In the genomic region with DNA sequence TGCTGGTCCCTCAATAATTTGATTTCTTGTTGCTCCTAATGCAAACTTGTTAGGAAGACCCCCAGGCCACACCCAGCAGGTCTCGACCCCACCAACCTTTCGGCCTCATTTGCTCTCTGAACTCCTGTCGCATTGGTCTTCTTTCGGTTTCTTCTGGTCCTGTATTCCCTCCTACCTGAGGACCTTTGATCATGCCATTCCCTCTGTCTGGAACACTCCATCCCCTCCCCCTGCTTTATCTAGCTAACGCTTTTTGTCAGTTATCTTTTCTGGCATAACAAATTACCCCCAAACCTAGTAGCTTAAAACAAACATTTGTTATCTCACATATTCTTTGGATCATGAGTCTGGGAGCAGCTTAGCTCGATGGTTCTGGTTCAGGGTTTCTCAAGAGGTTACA, we compare ENCODE assay signal across 1 cellular context.
TF ChIP-seq lines count a peak whose summit lies in the region.

No MANE protein-coding gene starts in this region.

TF ChIP-seq in GM23338, 12 proteins besides CTCF, POLR2A, EP300 and RAD21 (continued from another document):
- TF ChIP-seq, protein P1, sequence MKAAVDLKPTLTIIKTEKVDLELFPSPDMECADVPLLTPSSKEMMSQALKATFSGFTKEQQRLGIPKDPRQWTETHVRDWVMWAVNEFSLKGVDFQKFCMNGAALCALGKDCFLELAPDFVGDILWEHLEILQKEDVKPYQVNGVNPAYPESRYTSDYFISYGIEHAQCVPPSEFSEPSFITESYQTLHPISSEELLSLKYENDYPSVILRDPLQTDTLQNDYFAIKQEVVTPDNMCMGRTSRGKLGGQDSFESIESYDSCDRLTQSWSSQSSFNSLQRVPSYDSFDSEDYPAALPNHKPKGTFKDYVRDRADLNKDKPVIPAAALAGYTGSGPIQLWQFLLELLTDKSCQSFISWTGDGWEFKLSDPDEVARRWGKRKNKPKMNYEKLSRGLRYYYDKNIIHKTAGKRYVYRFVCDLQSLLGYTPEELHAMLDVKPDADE (IDR thresholded peaks at IDR 0.05), result no peak
- TF ChIP-seq NANOG (IDR thresholded peaks at IDR 0.05; ENCODE audit: borderline replicate concordance), result no peak
- TF ChIP-seq ZNF331 (CRISPR knock-in tag; IDR thresholded peaks at IDR 0.05; ENCODE audit: low read depth), result no peak
- TF ChIP-seq, protein P2, sequence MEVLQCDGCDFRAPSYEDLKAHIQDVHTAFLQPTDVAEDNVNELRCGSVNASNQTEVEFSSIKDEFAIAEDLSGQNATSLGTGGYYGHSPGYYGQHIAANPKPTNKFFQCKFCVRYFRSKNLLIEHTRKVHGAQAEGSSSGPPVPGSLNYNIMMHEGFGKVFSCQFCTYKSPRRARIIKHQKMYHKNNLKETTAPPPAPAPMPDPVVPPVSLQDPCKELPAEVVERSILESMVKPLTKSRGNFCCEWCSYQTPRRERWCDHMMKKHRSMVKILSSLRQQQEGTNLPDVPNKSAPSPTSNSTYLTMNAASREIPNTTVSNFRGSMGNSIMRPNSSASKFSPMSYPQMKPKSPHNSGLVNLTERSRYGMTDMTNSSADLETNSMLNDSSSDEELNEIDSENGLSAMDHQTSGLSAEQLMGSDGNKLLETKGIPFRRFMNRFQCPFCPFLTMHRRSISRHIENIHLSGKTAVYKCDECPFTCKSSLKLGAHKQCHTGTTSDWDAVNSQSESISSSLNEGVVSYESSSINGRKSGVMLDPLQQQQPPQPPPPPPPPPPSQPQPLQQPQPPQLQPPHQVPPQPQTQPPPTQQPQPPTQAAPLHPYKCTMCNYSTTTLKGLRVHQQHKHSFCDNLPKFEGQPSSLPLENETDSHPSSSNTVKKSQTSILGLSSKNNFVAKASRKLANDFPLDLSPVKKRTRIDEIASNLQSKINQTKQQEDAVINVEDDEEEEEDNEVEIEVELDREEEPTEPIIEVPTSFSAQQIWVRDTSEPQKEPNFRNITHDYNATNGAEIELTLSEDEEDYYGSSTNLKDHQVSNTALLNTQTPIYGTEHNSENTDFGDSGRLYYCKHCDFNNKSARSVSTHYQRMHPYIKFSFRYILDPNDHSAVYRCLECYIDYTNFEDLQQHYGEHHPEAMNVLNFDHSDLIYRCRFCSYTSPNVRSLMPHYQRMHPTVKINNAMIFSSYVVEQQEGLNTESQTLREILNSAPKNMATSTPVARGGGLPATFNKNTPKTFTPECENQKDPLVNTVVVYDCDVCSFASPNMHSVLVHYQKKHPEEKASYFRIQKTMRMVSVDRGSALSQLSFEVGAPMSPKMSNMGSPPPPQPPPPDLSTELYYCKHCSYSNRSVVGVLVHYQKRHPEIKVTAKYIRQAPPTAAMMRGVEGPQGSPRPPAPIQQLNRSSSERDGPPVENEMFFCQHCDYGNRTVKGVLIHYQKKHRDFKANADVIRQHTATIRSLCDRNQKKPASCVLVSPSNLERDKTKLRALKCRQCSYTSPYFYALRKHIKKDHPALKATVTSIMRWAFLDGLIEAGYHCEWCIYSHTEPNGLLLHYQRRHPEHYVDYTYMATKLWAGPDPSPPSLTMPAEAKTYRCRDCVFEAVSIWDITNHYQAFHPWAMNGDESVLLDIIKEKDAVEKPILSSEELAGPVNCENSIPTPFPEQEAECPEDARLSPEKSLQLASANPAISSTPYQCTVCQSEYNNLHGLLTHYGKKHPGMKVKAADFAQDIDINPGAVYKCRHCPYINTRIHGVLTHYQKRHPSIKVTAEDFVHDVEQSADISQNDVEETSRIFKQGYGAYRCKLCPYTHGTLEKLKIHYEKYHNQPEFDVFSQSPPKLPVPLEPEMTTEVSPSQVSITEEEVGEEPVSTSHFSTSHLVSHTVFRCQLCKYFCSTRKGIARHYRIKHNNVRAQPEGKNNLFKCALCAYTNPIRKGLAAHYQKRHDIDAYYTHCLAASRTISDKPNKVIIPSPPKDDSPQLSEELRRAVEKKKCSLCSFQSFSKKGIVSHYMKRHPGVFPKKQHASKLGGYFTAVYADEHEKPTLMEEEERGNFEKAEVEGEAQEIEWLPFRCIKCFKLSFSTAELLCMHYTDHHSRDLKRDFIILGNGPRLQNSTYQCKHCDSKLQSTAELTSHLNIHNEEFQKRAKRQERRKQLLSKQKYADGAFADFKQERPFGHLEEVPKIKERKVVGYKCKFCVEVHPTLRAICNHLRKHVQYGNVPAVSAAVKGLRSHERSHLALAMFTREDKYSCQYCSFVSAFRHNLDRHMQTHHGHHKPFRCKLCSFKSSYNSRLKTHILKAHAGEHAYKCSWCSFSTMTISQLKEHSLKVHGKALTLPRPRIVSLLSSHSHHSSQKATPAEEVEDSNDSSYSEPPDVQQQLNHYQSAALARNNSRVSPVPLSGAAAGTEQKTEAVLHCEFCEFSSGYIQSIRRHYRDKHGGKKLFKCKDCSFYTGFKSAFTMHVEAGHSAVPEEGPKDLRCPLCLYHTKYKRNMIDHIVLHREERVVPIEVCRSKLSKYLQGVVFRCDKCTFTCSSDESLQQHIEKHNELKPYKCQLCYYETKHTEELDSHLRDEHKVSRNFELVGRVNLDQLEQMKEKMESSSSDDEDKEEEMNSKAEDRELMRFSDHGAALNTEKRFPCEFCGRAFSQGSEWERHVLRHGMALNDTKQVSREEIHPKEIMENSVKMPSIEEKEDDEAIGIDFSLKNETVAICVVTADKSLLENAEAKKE (CRISPR knock-in tag; IDR thresholded peaks at IDR 0.05), result no peak
- TF ChIP-seq POLR2AphosphoS5 (IDR thresholded peaks at IDR 0.05; ENCODE audit: low read depth), result no peak
